12 cellular contexts compared by ENCODE assay signal in the genomic region with DNA sequence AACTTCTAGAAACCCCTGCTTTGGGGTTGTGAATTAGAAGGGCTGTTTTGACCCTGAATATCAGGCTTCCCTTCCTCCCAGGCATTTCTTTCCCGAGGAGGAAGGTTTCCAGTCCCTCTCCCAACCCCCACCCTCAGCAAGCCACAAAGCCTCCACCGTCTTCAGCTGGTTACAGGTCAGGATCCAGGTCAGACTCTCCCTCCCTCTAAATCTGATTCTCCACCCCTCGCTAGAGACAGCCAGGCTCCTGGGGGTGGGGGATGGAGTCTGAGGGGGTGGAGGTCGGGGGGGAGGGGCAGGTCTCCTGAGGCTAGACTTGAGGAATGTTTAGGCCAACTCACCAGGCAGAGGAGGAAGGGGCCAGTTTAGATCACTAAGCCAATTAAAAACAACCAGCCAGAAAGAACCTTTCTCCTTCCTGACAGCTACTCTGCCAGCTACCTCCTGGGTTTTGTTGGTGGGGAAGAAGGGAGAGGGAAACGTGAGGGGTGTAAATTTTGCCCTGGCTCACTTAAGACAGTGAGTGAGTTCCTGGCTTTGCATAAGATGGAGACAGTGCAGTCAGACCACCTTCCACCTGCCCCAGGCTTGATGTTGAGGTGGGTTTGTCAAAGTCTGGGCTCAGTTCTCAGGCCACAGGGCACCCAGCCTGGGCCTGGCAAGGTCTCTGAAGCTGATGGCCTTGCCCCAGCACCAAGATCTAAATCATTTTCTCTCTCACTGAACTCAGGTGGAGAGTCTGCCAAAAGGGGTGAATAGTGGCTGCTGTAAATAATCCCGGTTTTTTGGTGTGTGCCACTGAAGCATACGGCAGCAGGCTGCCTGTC. TPM values are rescaled to one million over a fixed set of nuclear protein-coding genes. Genes with fewer than 3 reads are reported as not detected.
DNase-seq lines count a peak whose midpoint lies in the region; ATAC-seq and TF ChIP-seq lines count a peak whose summit lies in the region.
"Had no signal": no experiment of that assay in that cellular context is flagged by ENCODE, and none has a peak within 500 bp of the region (broad histone marks: within the 10 kb centered on the region; RNA-seq: fewer than 3 reads in every experiment).

No MANE protein-coding gene starts in this region.

- no peak for TF ChIP-seq CTCF in OCI-LY3 (IDR thresholded peaks at IDR 0.05; ENCODE audit: low read depth, low read length)
- no peak for TF ChIP-seq CTCF in fibroblast of the aortic adventitia (IDR thresholded peaks at IDR 0.05; ENCODE audit: insufficient read depth, low read length)

- no peaks in the 10 kb centered on the region for H4K20me1 ChIP-seq in GM23248 (ENCODE audit: insufficient read depth)
- H4K20me1 ChIP-seq in OCI-LY3 (ENCODE audit: insufficient read depth, low read length) = peaks cover 42% of the 10 kb centered on the region

- H3K36me3 Mint-ChIP-seq in stimulated activated effector memory CD8-positive, alpha-beta T cell treated with anti-CD3 and anti-CD28 coated beads, Interleukin-12 subunit alpha, Interleukin-12 subunit beta, amount 100 ng/mL, for 72 hours = peaks cover 10% of the 10 kb centered on the region

- H3K4me3 ChIP-seq in GM23248 (no peak overlapping the region), OCI-LY3 (ENCODE audit: low read length) (no peak overlapping the region), fibroblast of the aortic adventitia (ENCODE audit: low read depth, low read length) (no peak overlapping the region)

- H3K4me2 ChIP-seq in GM23248 (ENCODE audit: unreplicated experiment) = peak overlapping the region; percentile 23
- H3K4me2 ChIP-seq in OCI-LY3 (ENCODE audit: low read length) = no peak overlapping the region

- H3K27me3 ChIP-seq in GM23248 (replicated peaks; ENCODE audit: insufficient read depth) (no peaks in the 10 kb centered on the region), OCI-LY3 (ENCODE audit: low read depth, low read length) (no peaks in the 10 kb centered on the region)

- H3K9me3 ChIP-seq in GM23248 (ENCODE audit: low read depth) = no peaks in the 10 kb centered on the region
- no peaks in the 10 kb centered on the region for H3K9me3 ChIP-seq in OCI-LY3 (ENCODE audit: insufficient read depth, low read length)

- DNase-seq in GM23248 = peak; percentile 32
- peak; percentile 29 for DNase-seq in fibroblast of the aortic adventitia (ENCODE audit: low read depth)
- DNase-seq in posterior vena cava (ENCODE audit: low spot score) = peak; percentile 10
- no peak for DNase-seq in stimulated activated effector memory CD8-positive, alpha-beta T cell treated with anti-CD3 and anti-CD28 coated beads, Interleukin-12 subunit alpha, Interleukin-12 subunit beta, amount 100 ng/mL, for 72 hours (ENCODE audit: low spot score in 2 of 2)
- DNase-seq in 8988T = no peak
- DNase-seq in ureter (ENCODE audit: low spot score) = no peak
- DNase-seq in germinal center (ENCODE audit: low spot score) = no peak
- DNase-seq: activated CD8-positive, alpha-beta memory T cell treated with anti-CD3 and anti-CD28 coated beads for 24 hours; CD4-positive, CD25-positive, alpha-beta regulatory T cell; NCI-H1105; stimulated activated CD4-positive, alpha-beta T cell treated with anti-CD3 and anti-CD28 coated beads, Interleukin-4, amount 100 ng/mL, for 1 hour had no signal

- intact Hi-C loops in posterior vena cava (cut with DNase I) = no loop called here

- H3K27ac ChIP-seq in GM23248 (no peak overlapping the region), OCI-LY3 (ENCODE audit: low read length) (peak overlapping the region; percentile 18)

- H3K36me3 ChIP-seq in GM23248 (ENCODE audit: low read depth) (no peaks in the 10 kb centered on the region), OCI-LY3 (replicated peaks; ENCODE audit: low read depth, low read length) (peaks cover 54% of the 10 kb centered on the region)

- H3K4me1 Mint-ChIP-seq in stimulated activated effector memory CD8-positive, alpha-beta T cell treated with anti-CD3 and anti-CD28 coated beads, Interleukin-12 subunit alpha, Interleukin-12 subunit beta, amount 100 ng/mL, for 72 hours = no peaks in the 10 kb centered on the region
- H3K4me1 Mint-ChIP-seq: CD4-positive, CD25-positive, alpha-beta regulatory T cell had no signal

- H2AFZ ChIP-seq in GM23248 (peak overlapping the region; percentile 34), OCI-LY3 (ENCODE audit: low read depth, low read length) (no peak overlapping the region)

- H3K4me1 ChIP-seq in GM23248 (ENCODE audit: insufficient read depth) (peaks cover 34% of the 10 kb centered on the region), OCI-LY3 (ENCODE audit: low read length) (peaks cover 8% of the 10 kb centered on the region)

- H3K4me3 Mint-ChIP-seq in stimulated activated effector memory CD8-positive, alpha-beta T cell treated with anti-CD3 and anti-CD28 coated beads, Interleukin-12 subunit alpha, Interleukin-12 subunit beta, amount 100 ng/mL, for 72 hours = no peak overlapping the region
- H3K4me3 Mint-ChIP-seq: CD4-positive, CD25-positive, alpha-beta regulatory T cell had no signal

- H3K9ac ChIP-seq in GM23248 (no peak overlapping the region), OCI-LY3 (ENCODE audit: low read length) (no peak overlapping the region)

- WGBS in GM23248 (ENCODE audit: low coverage in 1 of 2, low lambda C conversion rate in 2 of 2, missing lambda C conversion rate in 2 of 2), 2 experiments = 35 to 55% methylated on average over 6 to 7 of the region's 7 CpGs

- peaks cover 4% of the 10 kb centered on the region; the same call in 1 of the 2 replicates for H3F3A ChIP-seq in GM23248 (ENCODE audit: insufficient read depth)

- in situ Hi-C loops in GM23248 (cut with MboI) = no loop called here

- no peaks in the 10 kb centered on the region for H3K9me3 Mint-ChIP-seq in stimulated activated effector memory CD8-positive, alpha-beta T cell treated with anti-CD3 and anti-CD28 coated beads, Interleukin-12 subunit alpha, Interleukin-12 subunit beta, amount 100 ng/mL, for 72 hours
- H3K9me3 Mint-ChIP-seq: CD4-positive, CD25-positive, alpha-beta regulatory T cell had no signal

- H3K79me2 ChIP-seq in GM23248 (ENCODE audit: insufficient read depth) = no peaks in the 10 kb centered on the region
- peaks cover 20% of the 10 kb centered on the region for H3K79me2 ChIP-seq in OCI-LY3 (ENCODE audit: low read length)

- no peak for ATAC-seq in stimulated activated effector memory CD8-positive, alpha-beta T cell treated with anti-CD3 and anti-CD28 coated beads, Interleukin-12 subunit alpha, Interleukin-12 subunit beta, amount 100 ng/mL, for 72 hours

- H3K27ac Mint-ChIP-seq in stimulated activated effector memory CD8-positive, alpha-beta T cell treated with anti-CD3 and anti-CD28 coated beads, Interleukin-12 subunit alpha, Interleukin-12 subunit beta, amount 100 ng/mL, for 72 hours = no peak overlapping the region
- H3K27ac Mint-ChIP-seq: CD4-positive, CD25-positive, alpha-beta regulatory T cell had no signal

- no peaks in the 10 kb centered on the region for H3K9me2 ChIP-seq in GM23248 (ENCODE audit: insufficient read depth)

RNA-seq across cellular contexts. Expression of a gene that starts 19.5 kb away (rescaled TPM):
- 1.1 and 2.7 TPM in 2 replicates for total RNA-seq in GM23248 (2014; rRNA removed; shearing (Covaris generic))
- 0.40 and 0.41 TPM in 2 replicates for polyA plus RNA-seq in GM23248 (2016; fragmentation: Nextera tagmentation; extraction: Ambion mirVana)
- total RNA-seq in fibroblast of the aortic adventitia (ENCODE audit: low replicate concordance) = 2.3 and 10.6 TPM in 2 replicates
- 1 to 10 TPM; 3.0 to 5.0 TPM for total RNA-seq in posterior vena cava
- total RNA-seq in ureter = 8.3 TPM

RNA-seq across cellular contexts. Expression of a gene that starts 50.2 kb away (rescaled TPM):
- 257 and 282 TPM in 2 replicates for total RNA-seq in GM23248 (2014; rRNA removed; shearing (Covaris generic))
- polyA plus RNA-seq in GM23248 (2016; fragmentation: Nextera tagmentation; extraction: Ambion mirVana) = 789 and 796 TPM in 2 replicates
- total RNA-seq in fibroblast of the aortic adventitia (ENCODE audit: low replicate concordance) (135 and 204 TPM in 2 replicates), posterior vena cava (100 to 1,000 TPM; 148 to 160 TPM), ureter (157 TPM)

Comparison
In these comparisons a context has a peak if more than half of its experiments do, and no peak if none do; other contexts are left out.
1. DNase-seq: peak in GM23248 (single experiment), fibroblast of the aortic adventitia (single experiment) and posterior vena cava (single experiment); none in stimulated activated effector memory CD8-positive, alpha-beta T cell treated with anti-CD3 and anti-CD28 coated beads, Interleukin-12 subunit alpha, Interleukin-12 subunit beta, amount 100 ng/mL, for 72 hours (0 of 2), 8988T (single experiment), ureter (single experiment) and germinal center (single experiment).